In the genomic region with DNA sequence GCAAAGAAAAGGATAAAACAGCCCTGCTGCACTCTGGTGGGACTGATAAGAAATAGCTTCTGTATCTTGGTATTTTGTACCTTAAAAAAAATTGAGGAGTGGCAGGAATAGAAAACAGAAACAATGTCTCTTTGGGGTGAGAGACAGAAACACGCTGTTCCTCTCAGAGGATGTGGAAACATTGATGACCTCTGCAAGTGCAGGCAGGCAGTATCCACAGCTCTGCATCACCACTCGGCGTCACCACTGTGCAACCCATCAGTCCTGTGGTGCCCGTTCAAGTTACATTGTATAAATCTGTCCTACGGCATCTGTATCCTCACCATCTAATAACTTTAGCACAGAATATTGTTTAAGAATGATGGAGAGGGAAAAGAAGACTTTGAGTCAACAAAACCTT, we compare ENCODE assay signal across 1 cellular context.
TF ChIP-seq lines count a peak whose summit lies in the region.

No MANE protein-coding gene starts in this region.

TF ChIP-seq in K562, 482 proteins besides CTCF, POLR2A, EP300 and RAD21 (continued from another document):
- no peak for TF ChIP-seq ZBTB8A (IDR thresholded peaks at IDR 0.05; ENCODE audit: partially characterized antibody)
- no peak for TF ChIP-seq EZH2 (IDR thresholded peaks at IDR 0.05; ENCODE audit: borderline replicate concordance, low read depth, low read length)
- no peak for TF ChIP-seq ZNF586 (CRISPR knock-in tag; conservative IDR thresholded peaks at IDR 0.05)
- no peak for TF ChIP-seq BHLHE40 (IDR thresholded peaks at IDR 0.05; ENCODE audit: low read length)
- TF ChIP-seq ZFP30 (CRISPR knock-in tag; IDR thresholded peaks at IDR 0.05; ENCODE audit: borderline replicate concordance) = no peak
- TF ChIP-seq UBTF (IDR thresholded peaks at IDR 0.05; ENCODE audit: borderline replicate concordance in 1 of 2, low read depth in 2 of 2, low read length in 2 of 2) = no peak
- no peak for TF ChIP-seq TSC22D4 (tag; IDR thresholded peaks at IDR 0.05)
TF ChIP-seq in K562: peak in this region for 0.
